ENCODE assay signal across 12 cellular contexts in the genomic region with DNA sequence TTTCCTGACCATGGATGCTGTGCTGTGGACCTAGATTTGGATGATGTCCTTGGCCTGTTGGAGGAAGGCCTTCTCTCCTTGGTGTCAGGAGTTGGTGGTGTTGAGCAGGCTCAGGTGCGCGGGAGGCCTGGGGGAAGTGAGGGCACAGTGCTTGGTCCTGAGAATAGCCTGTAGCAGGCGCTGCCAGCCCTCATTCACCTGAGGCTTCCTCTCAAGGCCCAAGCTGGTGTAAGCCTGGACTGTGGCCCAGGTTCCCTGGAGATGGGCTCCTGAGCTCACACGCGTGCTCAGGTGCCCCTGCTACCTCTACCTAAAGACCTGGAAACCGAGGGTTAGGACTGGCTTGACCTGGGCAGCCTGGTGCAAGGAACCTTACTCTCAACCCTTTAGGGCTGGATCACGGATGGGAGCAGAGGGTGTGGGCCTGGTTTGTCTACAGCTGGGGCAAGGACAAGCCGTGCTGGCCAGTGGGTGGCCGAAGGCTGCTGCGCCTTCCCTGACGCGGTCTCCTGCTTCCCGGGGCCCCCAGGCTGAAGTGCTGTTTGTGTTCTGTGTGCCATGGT. TPM values are rescaled to one million over a fixed set of nuclear protein-coding genes. Genes with fewer than 3 reads are reported as not detected.
DNase-seq lines count a peak whose midpoint lies in the region; ATAC-seq and TF ChIP-seq lines count a peak whose summit lies in the region.
"Had no signal": no experiment of that assay in that cellular context is flagged by ENCODE, and none has a peak within 500 bp of the region (broad histone marks: within the 10 kb centered on the region; RNA-seq: fewer than 3 reads in every experiment).

No MANE protein-coding gene starts in this region.

- no peaks in the 10 kb centered on the region for H3F3A ChIP-seq in GM23248 (ENCODE audit: insufficient read depth)

- H3K27me3 ChIP-seq in left ventricle myocardium inferior (ENCODE audit: low read depth), result no peaks in the 10 kb centered on the region
- H3K27me3 ChIP-seq in GM23248 (replicated peaks; ENCODE audit: insufficient read depth), result no peaks in the 10 kb centered on the region
- H3K27me3 ChIP-seq: body of pancreas, vagina had no signal

- no peak overlapping the region for H3K4me2 ChIP-seq in GM23248 (ENCODE audit: unreplicated experiment)

- no peak overlapping the region for H3K9ac ChIP-seq in GM23248

- intact Hi-C loops in activated CD4-positive, alpha-beta T cell treated with anti-CD3 and anti-CD28 coated beads, Interleukin-2, amount 10 ng/mL, durations not matched to agents 24 days and 14 days (cut with micrococcal nuclease), result loop anchor here (5.0 kb wide), 2 partner anchors 35 to 125 kb away; a partner anchor contains a TSS
- intact Hi-C loops in left ventricle myocardium inferior (cut with micrococcal nuclease), result no loop called here

- H3K27me3 Mint-ChIP-seq in activated CD4-positive, alpha-beta T cell treated with anti-CD3 and anti-CD28 coated beads, Interleukin-2, amount 10 ng/mL, durations not matched to agents 24 days and 14 days, result no peaks in the 10 kb centered on the region
- no peaks in the 10 kb centered on the region for H3K27me3 Mint-ChIP-seq in activated CD8-positive, alpha-beta T cell treated with anti-CD3 and anti-CD28 coated beads, Interleukin-2, amount 10 ng/mL, durations not matched to agents 7 days and 5 days (ENCODE audit: low read depth)
- no peaks in the 10 kb centered on the region for H3K27me3 Mint-ChIP-seq in stimulated activated memory B cell treated with anti-CD40 and anti-IgM and Interleukin-4, amounts not matched to agents 10 μg/mL and 1 μg/mL and 100 μg/mL, for 72 hours
- H3K27me3 Mint-ChIP-seq: progenitor cell of endocrine pancreas had no signal

- CTCF ChIA-PET in activated CD8-positive, alpha-beta T cell treated with anti-CD3 and anti-CD28 coated beads, Interleukin-2, amount 10 ng/mL, durations not matched to agents 7 days and 5 days (lab: Charles Lee), result interaction anchor here (0.6 to 1.0 kb wide), 3 partner anchors 12 to 70 kb away, joined by 3 read pairs; no protein-coding TSS in a partner anchor

- H3K4me3 Mint-ChIP-seq in activated CD4-positive, alpha-beta T cell treated with anti-CD3 and anti-CD28 coated beads, Interleukin-2, amount 10 ng/mL, durations not matched to agents 24 days and 14 days, result peak overlapping the region; percentile 85
- H3K4me3 Mint-ChIP-seq in activated CD8-positive, alpha-beta T cell treated with anti-CD3 and anti-CD28 coated beads, Interleukin-2, amount 10 ng/mL, durations not matched to agents 7 days and 5 days, result peak overlapping the region; percentile 87
- H3K4me3 Mint-ChIP-seq in stimulated activated memory B cell treated with anti-CD40 and anti-IgM and Interleukin-4, amounts not matched to agents 10 μg/mL and 1 μg/mL and 100 μg/mL, for 72 hours, result no peak overlapping the region

- H3K27ac Mint-ChIP-seq in activated CD4-positive, alpha-beta T cell treated with anti-CD3 and anti-CD28 coated beads, Interleukin-2, amount 10 ng/mL, durations not matched to agents 24 days and 14 days, result peak overlapping the region; percentile 93
- peak overlapping the region; percentile 96 for H3K27ac Mint-ChIP-seq in activated CD8-positive, alpha-beta T cell treated with anti-CD3 and anti-CD28 coated beads, Interleukin-2, amount 10 ng/mL, durations not matched to agents 7 days and 5 days
- peak overlapping the region; percentile 90 for H3K27ac Mint-ChIP-seq in stimulated activated memory B cell treated with anti-CD40 and anti-IgM and Interleukin-4, amounts not matched to agents 10 μg/mL and 1 μg/mL and 100 μg/mL, for 72 hours

- in situ Hi-C loops in GM23248 (cut with MboI), result no loop called here

- H3K79me2 ChIP-seq in GM23248 (ENCODE audit: insufficient read depth), result no peaks in the 10 kb centered on the region

- WGBS in GM23248 (ENCODE audit: low coverage in 1 of 2, low lambda C conversion rate in 2 of 2, missing lambda C conversion rate in 2 of 2), 2 experiments, result 77 to 83% methylated on average over 13 of the region's 13 CpGs

- DNase-seq in activated CD4-positive, alpha-beta T cell treated with anti-CD3 and anti-CD28 coated beads, Interleukin-2, amount 10 ng/mL, durations not matched to agents 24 days and 14 days, result no peak
- DNase-seq in activated CD4-positive, alpha-beta T cell treated with anti-CD3 and anti-CD28 coated beads, Interleukin-2, amount 50 U/mL, for 4 hours, result no peak
- DNase-seq in activated CD8-positive, alpha-beta T cell treated with anti-CD3 and anti-CD28 coated beads, Interleukin-2, amount 10 ng/mL, durations not matched to agents 7 days and 5 days, result no peak
- DNase-seq in left ventricle myocardium inferior (no peak), retina (no peak), A172 (ENCODE audit: low spot score) (no peak), GM23248 (no peak)
- DNase-seq: body of pancreas, SHP77 had no signal

- TF ChIP-seq CTCF in left ventricle myocardium inferior (IDR thresholded peaks at IDR 0.05; ENCODE audit: borderline replicate concordance), result no peak

- H3K4me1 ChIP-seq in left ventricle myocardium inferior (peaks cover 70% of the 10 kb centered on the region), GM23248 (ENCODE audit: insufficient read depth) (no peaks in the 10 kb centered on the region)

- no peaks in the 10 kb centered on the region for H4K20me1 ChIP-seq in GM23248 (ENCODE audit: insufficient read depth)

- no peaks in the 10 kb centered on the region for H3K9me3 Mint-ChIP-seq in activated CD4-positive, alpha-beta T cell treated with anti-CD3 and anti-CD28 coated beads, Interleukin-2, amount 10 ng/mL, durations not matched to agents 24 days and 14 days
- H3K9me3 Mint-ChIP-seq in activated CD8-positive, alpha-beta T cell treated with anti-CD3 and anti-CD28 coated beads, Interleukin-2, amount 10 ng/mL, durations not matched to agents 7 days and 5 days (ENCODE audit: insufficient read depth), result no peaks in the 10 kb centered on the region
- H3K9me3 Mint-ChIP-seq in stimulated activated memory B cell treated with anti-CD40 and anti-IgM and Interleukin-4, amounts not matched to agents 10 μg/mL and 1 μg/mL and 100 μg/mL, for 72 hours, result no peaks in the 10 kb centered on the region

- no peaks in the 10 kb centered on the region for H3K36me3 Mint-ChIP-seq in activated CD4-positive, alpha-beta T cell treated with anti-CD3 and anti-CD28 coated beads, Interleukin-2, amount 10 ng/mL, durations not matched to agents 24 days and 14 days (ENCODE audit: low read depth)
- H3K36me3 Mint-ChIP-seq in activated CD8-positive, alpha-beta T cell treated with anti-CD3 and anti-CD28 coated beads, Interleukin-2, amount 10 ng/mL, durations not matched to agents 7 days and 5 days (ENCODE audit: low read depth), result no peaks in the 10 kb centered on the region
- H3K36me3 Mint-ChIP-seq in stimulated activated memory B cell treated with anti-CD40 and anti-IgM and Interleukin-4, amounts not matched to agents 10 μg/mL and 1 μg/mL and 100 μg/mL, for 72 hours, result no peaks in the 10 kb centered on the region

- POLR2A ChIA-PET in activated CD8-positive, alpha-beta T cell treated with anti-CD3 and anti-CD28 coated beads, Interleukin-2, amount 10 ng/mL, durations not matched to agents 7 days and 5 days (lab: Charles Lee), result interaction anchor here (1.3 to 1.4 kb wide), 2 partner anchors 20 to 49 kb away, joined by 4 to 5 read pairs; no protein-coding TSS in a partner anchor

- H3K27ac ChIP-seq in left ventricle myocardium inferior (replicated peaks) (peak overlapping the region; percentile 74), GM23248 (no peak overlapping the region)
- H3K27ac ChIP-seq: vagina had no signal

- H3K4me3 ChIP-seq in left ventricle myocardium inferior (no peak overlapping the region), GM23248 (no peak overlapping the region)
- H3K4me3 ChIP-seq: body of pancreas, vagina had no signal

- H3K36me3 ChIP-seq in left ventricle myocardium inferior (no peaks in the 10 kb centered on the region), GM23248 (ENCODE audit: low read depth) (no peaks in the 10 kb centered on the region)
- H3K36me3 ChIP-seq: vagina had no signal

- peaks cover 32% of the 10 kb centered on the region for H3K4me1 Mint-ChIP-seq in activated CD4-positive, alpha-beta T cell treated with anti-CD3 and anti-CD28 coated beads, Interleukin-2, amount 10 ng/mL, durations not matched to agents 24 days and 14 days
- H3K4me1 Mint-ChIP-seq in activated CD8-positive, alpha-beta T cell treated with anti-CD3 and anti-CD28 coated beads, Interleukin-2, amount 10 ng/mL, durations not matched to agents 7 days and 5 days (ENCODE audit: low read depth), result peaks cover 44% of the 10 kb centered on the region
- peaks cover 48% of the 10 kb centered on the region for H3K4me1 Mint-ChIP-seq in stimulated activated memory B cell treated with anti-CD40 and anti-IgM and Interleukin-4, amounts not matched to agents 10 μg/mL and 1 μg/mL and 100 μg/mL, for 72 hours

- H3K9me3 ChIP-seq in left ventricle myocardium inferior (replicated peaks) (no peaks in the 10 kb centered on the region), GM23248 (ENCODE audit: low read depth) (no peaks in the 10 kb centered on the region)
- H3K9me3 ChIP-seq: body of pancreas, vagina had no signal

- H2AFZ ChIP-seq in GM23248, result no peak overlapping the region

- no peaks in the 10 kb centered on the region for H3K9me2 ChIP-seq in GM23248 (ENCODE audit: insufficient read depth)

- ATAC-seq in activated CD8-positive, alpha-beta T cell treated with anti-CD3 and anti-CD28 coated beads, Interleukin-2, amount 10 ng/mL, durations not matched to agents 7 days and 5 days, result no peak
- ATAC-seq in stimulated activated memory B cell treated with anti-CD40 and anti-IgM and Interleukin-4, amounts not matched to agents 10 μg/mL and 1 μg/mL and 100 μg/mL, for 72 hours, result no peak
- ATAC-seq: body of pancreas had no signal

RNA-seq across cellular contexts. Expression of a gene that starts 7.8 kb away (rescaled TPM):
- total RNA-seq in activated CD4-positive, alpha-beta T cell treated with anti-CD3 and anti-CD28 coated beads, Interleukin-2, amount 10 ng/mL, durations not matched to agents 24 days and 14 days, result 63.8 and 66.1 TPM in 2 replicates
- total RNA-seq in activated CD8-positive, alpha-beta T cell treated with anti-CD3 and anti-CD28 coated beads, Interleukin-2, amount 10 ng/mL, durations not matched to agents 7 days and 5 days, result 10 to 100 TPM; 41.2 to 42.1 TPM
- 77.6 TPM for total RNA-seq in left ventricle myocardium inferior
- 12.9 and 106 TPM in 2 replicates for total RNA-seq in A172 (2014; rRNA removed; shearing (Covaris generic))
- total RNA-seq in GM23248 (2014; rRNA removed; shearing (Covaris generic)), result 10.6 TPM in 2 replicates
- polyA plus RNA-seq in GM23248 (2016; fragmentation: Nextera tagmentation; extraction: Ambion mirVana), result 2.6 and 2.9 TPM in 2 replicates
